8 cellular contexts compared by ENCODE assay signal in the genomic region with DNA sequence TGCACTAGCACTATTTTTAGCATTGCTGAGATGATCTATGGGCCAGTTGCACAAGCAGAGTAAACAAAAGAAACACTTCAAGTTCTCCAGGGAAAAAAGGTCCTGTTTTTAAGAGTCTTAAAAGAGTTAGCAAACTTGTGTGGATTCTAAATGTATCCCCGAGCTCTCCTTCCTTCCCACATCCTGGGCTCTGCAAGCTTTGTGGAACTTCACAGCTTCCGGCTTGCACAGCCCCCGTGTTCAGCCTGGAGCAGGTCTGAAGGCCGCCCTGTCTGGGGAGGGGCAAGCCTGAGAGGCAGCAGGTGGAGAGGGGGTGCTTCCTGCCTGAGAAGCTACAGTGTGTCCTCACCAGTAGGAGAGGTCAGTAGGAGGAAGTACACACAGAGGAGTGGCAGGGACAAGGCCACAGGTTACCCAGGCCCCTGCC. TPM values are rescaled to one million over a fixed set of nuclear protein-coding genes. Genes with fewer than 3 reads are reported as not detected.
DNase-seq lines count a peak whose midpoint lies in the region; ATAC-seq and TF ChIP-seq lines count a peak whose summit lies in the region.

No MANE protein-coding gene starts in this region.

- DNase-seq in AG20443 (ENCODE audit: low spot score) (peak; percentile 58), T-cell (peak in 15 of 34 experiments; percentile 14 to 63 (median 28)), epithelial cell of prostate (ENCODE audit: low read depth, low spot score) (no peak), nephron progenitor cell (peak; percentile 45), NCI-H2107 (lab: John Stamatoyannopoulos, UW) (no peak), NCI-H128 (lab: John Stamatoyannopoulos, UW; ENCODE audit: unreplicated experiment) (no peak)

- TF ChIP-seq POLR2A in GM18505 (IDR thresholded peaks at IDR 0.05; ENCODE audit: borderline replicate concordance, extremely low read depth, insufficient read depth, insufficient read length): no peak

- ATAC-seq in GM18505 (IDR thresholded peaks at IDR 0.05; ENCODE audit: unreplicated experiment) (peak; percentile 56), T-cell (replicated peaks in 1 of 4) (peak; percentile 72 to 81 (median 76))

- peak overlapping the region in 3 of 4 donors; percentile 46 to 70 (median 66) for H3K4me3 Mint-ChIP-seq in IgD-negative memory B cell
- peak overlapping the region in 2 of 3 donors; percentile 23 to 74 for H3K4me3 Mint-ChIP-seq in T-cell
- peak overlapping the region; percentile 12 for H3K4me3 Mint-ChIP-seq in nephron progenitor cell

- H3K27me3 Mint-ChIP-seq in IgD-negative memory B cell (no peaks in the 10 kb centered on the region), T-cell (no peaks in the 10 kb centered on the region), nephron progenitor cell (ENCODE audit: low read depth, poor library complexity) (no peaks in the 10 kb centered on the region)

- peak overlapping the region; percentile 41 to 94 (median 86) for H3K27ac Mint-ChIP-seq in IgD-negative memory B cell
- peak overlapping the region; percentile 95 to 96 for H3K27ac Mint-ChIP-seq in T-cell
- H3K27ac Mint-ChIP-seq in nephron progenitor cell: peak overlapping the region; percentile 86

- H3K4me1 Mint-ChIP-seq in IgD-negative memory B cell (peaks cover 21 to 36% (median 23%) of the 10 kb centered on the region in 3 donors), T-cell (peaks cover 82 to 88% (median 84%) of the 10 kb centered on the region in 3 donors), nephron progenitor cell (peaks cover 32% of the 10 kb centered on the region)

- CTCF ChIA-PET in T-cell (lab: Charles Lee): interaction anchor here in 1 of 2 donors (0.6 kb wide), 1 partner anchor 266 kb away, joined by 3 read pairs; no protein-coding TSS in a partner anchor

- POLR2A ChIA-PET in T-cell (lab: Charles Lee): no interaction called here

- H3K36me3 Mint-ChIP-seq in IgD-negative memory B cell (peaks cover 1% of the 10 kb centered on the region), T-cell (peaks cover 4% of the 10 kb centered on the region), nephron progenitor cell (ENCODE audit: low read depth) (peaks cover 6% of the 10 kb centered on the region)

- TF ChIP-seq CTCF in nephron progenitor cell (IDR thresholded peaks at IDR 0.05): no peak

- no peaks in the 10 kb centered on the region for H3K9me3 Mint-ChIP-seq in IgD-negative memory B cell
- H3K9me3 Mint-ChIP-seq in T-cell: no peaks in the 10 kb centered on the region
- no peaks in the 10 kb centered on the region for H3K9me3 Mint-ChIP-seq in nephron progenitor cell

- peak overlapping the region; percentile 21 for H3K27ac ChIP-seq in epithelial cell of prostate

RNA-seq across cellular contexts. Expression of gene SUSD2, which starts 35.1 kb away (rescaled TPM):
- not detected for polyA plus RNA-seq in IgD-negative memory B cell
- 1 to 10 TPM; 1.3 to 2.3 (median 1.6) TPM for total RNA-seq in T-cell

Comparison
In these comparisons a context has a peak if more than half of its experiments do, and no peak if none do; other contexts are left out.
1. DNase-seq: peak in AG20443 (single experiment) and nephron progenitor cell (single experiment); none in epithelial cell of prostate (single experiment), NCI-H2107 (single experiment) and NCI-H128 (single experiment).
2. H3K4me3 Mint-ChIP-seq: peak in every context shown above with its lines; median percentile 66 in IgD-negative memory B cell; 48 in T-cell; 12 in nephron progenitor cell.
3. Peak in every context shown above with its lines, with median percentiles within 50 percentile points of each other: H3K27ac Mint-ChIP-seq.